13 cellular contexts compared by ENCODE assay signal in genomic region chr14:80350707-80351106, GRCh38.
DNase-seq lines count a peak whose midpoint lies in the region; ATAC-seq, FAIRE-seq and TF ChIP-seq lines count a peak whose summit lies in the region.
"Had no signal": no experiment of that assay in that cellular context is flagged by ENCODE, and none has a peak within 500 bp of the region (broad histone marks: within the 10 kb centered on the region; RNA-seq: fewer than 3 reads in every experiment).

No MANE protein-coding gene starts in this region.

- H3K23ac ChIP-seq in IMR-90 (ENCODE audit: low read depth, low read length) (no peak overlapping the region), mesenchymal stem cell (ENCODE audit: low read length in 2 of 2) (no peak overlapping the region)

- ATAC-seq in IMR-90 (ENCODE audit: low read depth) (no peak), HG03108 (IDR thresholded peaks at IDR 0.05; ENCODE audit: unreplicated experiment) (no peak)
- ATAC-seq: CD8-positive, alpha-beta T cell; GM12878; GM23338 had no signal

- no peak overlapping the region for H2BK15ac ChIP-seq in IMR-90 (ENCODE audit: low read depth, low read length)
- no peak overlapping the region for H2BK15ac ChIP-seq in mesenchymal stem cell (ENCODE audit: low read depth, poor library complexity, severe bottlenecking)

- in situ Hi-C loops in IMR-90 (cut with MboI; ENCODE audit: low sequenced_read_pairs): no loop called here

- CTCF ChIA-PET in IMR-90 (lab: Yijun Ruan, JAX): interaction anchor here (0.6 to 1.0 kb wide), 3 partner anchors 70 to 222 kb away, joined by 3 to 6 read pairs (median 3); no protein-coding TSS in a partner anchor

- H3K14ac ChIP-seq in IMR-90 (replicated peaks; ENCODE audit: low read depth, low read length): no peak overlapping the region
- no peak overlapping the region for H3K14ac ChIP-seq in mesenchymal stem cell (ENCODE audit: low read length in 2 of 2)

- no peak overlapping the region for H3K18ac ChIP-seq in IMR-90 (ENCODE audit: low read depth, low read length)
- no peak overlapping the region for H3K18ac ChIP-seq in mesenchymal stem cell (ENCODE audit: low read depth in 1 of 2, low read length in 2 of 2)

- no peak overlapping the region for H4K8ac ChIP-seq in IMR-90 (ENCODE audit: low read depth in 2 of 2, low read length in 2 of 2)
- no peak overlapping the region for H4K8ac ChIP-seq in mesenchymal stem cell (ENCODE audit: low read length)

- H3K4me3 ChIP-seq in IMR-90 (ENCODE audit: insufficient read depth, low read depth, low read length) (no peak overlapping the region), bronchial epithelial cell (ENCODE audit: low read depth, low read length) (no peak overlapping the region), fibroblast of mammary gland (ENCODE audit: control insufficient read depth, low read depth, low read length) (no peak overlapping the region), mesenchymal stem cell (ENCODE audit: insufficient read depth in 1 of 2, low read depth in 1 of 2, low read length in 2 of 2) (no peak overlapping the region), thyroid gland (replicated peaks in 1 of 3) (no peak overlapping the region)
- H3K4me3 ChIP-seq: GM12878, GM23338 had no signal

- H4K5ac ChIP-seq in IMR-90 (ENCODE audit: low read depth, low read length): no peak overlapping the region

- H4K20me1 ChIP-seq in IMR-90 (ENCODE audit: insufficient read depth, low read length): no peaks in the 10 kb centered on the region

- H3K27me3 ChIP-seq in IMR-90 (ENCODE audit: control insufficient read depth, insufficient read depth, low read length): no peaks in the 10 kb centered on the region
- H3K27me3 ChIP-seq in bronchial epithelial cell (ENCODE audit: control insufficient read depth, insufficient read depth, low read length): no peaks in the 10 kb centered on the region
- no peaks in the 10 kb centered on the region for H3K27me3 ChIP-seq in mesenchymal stem cell (ENCODE audit: control insufficient read depth in 1 of 2, insufficient read depth in 1 of 2, low read length in 2 of 2)
- H3K27me3 ChIP-seq in thyroid gland: no peaks in the 10 kb centered on the region

- no peak overlapping the region for H3K56ac ChIP-seq in IMR-90 (ENCODE audit: extremely low read depth, insufficient read depth, low read length)

- H4K91ac ChIP-seq in IMR-90 (ENCODE audit: insufficient read depth, low read depth, low read length) (no peak overlapping the region), mesenchymal stem cell (ENCODE audit: low read length) (no peak overlapping the region)

- no TSS peak for BruUV-seq in IMR-90 (replicated peaks; lab: Mats Ljungman, UMichigan)

- H2BK12ac ChIP-seq in mesenchymal stem cell (ENCODE audit: low read length in 2 of 2): no peak overlapping the region

- H3K9me3 ChIP-seq in IMR-90 (ENCODE audit: control insufficient read depth, insufficient read depth, low read length) (no peaks in the 10 kb centered on the region), mesenchymal stem cell (ENCODE audit: control insufficient read depth, low read length) (no peaks in the 10 kb centered on the region), thyroid gland (no peaks in the 10 kb centered on the region)
- H3K9me3 ChIP-seq: Caco-2 had no signal

- DNase-seq in IMR-90 (peak; percentile 52), bronchial epithelial cell (ENCODE audit: low read depth) (peak; percentile 22), fibroblast of mammary gland (ENCODE audit: low read depth) (peak; percentile 23), mesenchymal stem cell (peak; percentile 5), 8988T (no peak), thyroid gland (no peak)
- DNase-seq: Caco-2; CD8-positive, alpha-beta T cell; DND-41; H7 had no signal

- H3K27ac ChIP-seq in IMR-90 (ENCODE audit: insufficient read depth, low read length): no peak overlapping the region
- H3K27ac ChIP-seq in mesenchymal stem cell (ENCODE audit: low read length, poor library complexity, severe bottlenecking): no peak overlapping the region
- H3K27ac ChIP-seq in thyroid gland: no peak overlapping the region

- H2AK5ac ChIP-seq in IMR-90 (ENCODE audit: low read depth, low read length) (no peak overlapping the region), mesenchymal stem cell (ENCODE audit: low read length, severe bottlenecking) (no peak overlapping the region)

- H3K4ac ChIP-seq in IMR-90 (ENCODE audit: low read depth, low read length): no peak overlapping the region
- H3K4ac ChIP-seq in mesenchymal stem cell (ENCODE audit: low read depth in 1 of 2, low read length in 2 of 2): no peak overlapping the region

- no peak for TF ChIP-seq CTCF in IMR-90 (conservative IDR thresholded peaks at IDR 0.05; ENCODE audit: low read depth, low read length)
- TF ChIP-seq CTCF in bronchial epithelial cell (IDR thresholded peaks at IDR 0.05; ENCODE audit: insufficient read depth, low read length, severe bottlenecking): no peak
- no peak for TF ChIP-seq CTCF in fibroblast of mammary gland (conservative IDR thresholded peaks at IDR 0.05; ENCODE audit: control insufficient read depth, insufficient read depth, low read depth, low read length)
- no peak for TF ChIP-seq CTCF in thyroid gland (IDR thresholded peaks at IDR 0.05)

- no peak overlapping the region for H3K9ac ChIP-seq in IMR-90 (ENCODE audit: low read depth, low read length)
- H3K9ac ChIP-seq in mesenchymal stem cell (ENCODE audit: low read length): no peak overlapping the region

- no peak overlapping the region for H2AK9ac ChIP-seq in IMR-90 (replicated peaks; ENCODE audit: low read depth, low read length, poor library complexity)

- no peak overlapping the region for H2BK120ac ChIP-seq in IMR-90 (ENCODE audit: low read depth, low read length)
- H2BK120ac ChIP-seq in mesenchymal stem cell (ENCODE audit: low read depth, low read length): no peak overlapping the region

- FAIRE-seq in bronchial epithelial cell (lab: Jason Lieb, UNC): no peak
- FAIRE-seq: GM12878 had no signal

- H3K9me1 ChIP-seq in IMR-90 (ENCODE audit: insufficient read depth, low read length): no peaks in the 10 kb centered on the region

- WGBS in IMR-90 (ENCODE audit: extremely low coverage in 2 of 2, insufficient read length in 1 of 2), 2 experiments: no CpG with 5 or more reads among the region's 6 CpGs
- 88% methylated on average over 5 of the region's 6 CpGs for WGBS in mesenchymal stem cell
- 75 to 77% methylated on average over 6 of the region's 6 CpGs for WGBS in thyroid gland, 2 donors

- H3K36me3 ChIP-seq in IMR-90 (ENCODE audit: control insufficient read depth, insufficient read depth, low read length) (no peaks in the 10 kb centered on the region), bronchial epithelial cell (ENCODE audit: control insufficient read depth, insufficient read depth, low read length) (no peaks in the 10 kb centered on the region), mesenchymal stem cell (ENCODE audit: control insufficient read depth in 1 of 2, insufficient read depth in 2 of 2, low read depth in 1 of 2, low read length in 2 of 2) (no peaks in the 10 kb centered on the region), thyroid gland (no peaks in the 10 kb centered on the region)

- no peak for TF ChIP-seq RAD21 in IMR-90 (IDR thresholded peaks at IDR 0.05; ENCODE audit: low read length)

- intact Hi-C loops in IMR-90 (cut with micrococcal nuclease) (no loop called here), thyroid gland (cut with DNase I) (loop anchor here (10.0 kb wide), 1 partner anchor 296 kb away; no protein-coding TSS in a partner anchor)

- dilution Hi-C loops in IMR-90 (cut with HindIII; ENCODE audit: low sequenced_read_pairs, unreplicated experiment): no loop called here

- no peak overlapping the region for H2BK20ac ChIP-seq in IMR-90 (ENCODE audit: low read depth, low read length)

- POLR2A ChIA-PET in IMR-90 (lab: Charles Lee; ENCODE audit: unreplicated experiment): no interaction called here

- H3K4me2 ChIP-seq in IMR-90 (ENCODE audit: low read depth, low read length): no peak overlapping the region
- no peak overlapping the region for H3K4me2 ChIP-seq in mesenchymal stem cell (ENCODE audit: low read length, poor library complexity, severe bottlenecking)
- H3K4me2 ChIP-seq: GM23338 had no signal

- no peaks in the 10 kb centered on the region for H3K79me1 ChIP-seq in IMR-90 (ENCODE audit: low read depth in 1 of 2, low read length in 2 of 2)
- no peaks in the 10 kb centered on the region for H3K79me1 ChIP-seq in mesenchymal stem cell (replicated peaks; ENCODE audit: low read length, poor library complexity, severe bottlenecking)

- H3K4me1 ChIP-seq in IMR-90 (ENCODE audit: control insufficient read depth, insufficient read depth, low read length) (no peaks in the 10 kb centered on the region), mesenchymal stem cell (ENCODE audit: control insufficient read depth, insufficient read depth, low read depth, low read length) (no peaks in the 10 kb centered on the region), thyroid gland (no peaks in the 10 kb centered on the region)
- H3K4me1 ChIP-seq: Caco-2 had no signal

- TF ChIP-seq POLR2A in IMR-90 (IDR thresholded peaks at IDR 0.05; ENCODE audit: low read depth, low read length) (no peak), thyroid gland (IDR thresholded peaks at IDR 0.05) (no peak)

- no peak overlapping the region for H2BK5ac ChIP-seq in IMR-90 (ENCODE audit: low read depth, low read length, poor library complexity, severe bottlenecking)
- no peak overlapping the region for H2BK5ac ChIP-seq in mesenchymal stem cell (ENCODE audit: low read depth, low read length, poor library complexity, severe bottlenecking)

- H2AFZ ChIP-seq in IMR-90 (replicated peaks; ENCODE audit: low read length, poor library complexity): no peak overlapping the region
- H2AFZ ChIP-seq in mesenchymal stem cell (ENCODE audit: low read depth, low read length): no peak overlapping the region
- H2AFZ ChIP-seq: GM23338 had no signal

TF ChIP-seq in IMR-90, 13 proteins besides CTCF, POLR2A, EP300 and RAD21:
- no peak for TF ChIP-seq SMC3 (IDR thresholded peaks at IDR 0.05; ENCODE audit: low read depth, low read length)
- no peak for TF ChIP-seq MXI1 (IDR thresholded peaks at IDR 0.05; ENCODE audit: borderline replicate concordance, low read depth, low read length)
- peak; percentile 72 for TF ChIP-seq CEBPB (IDR thresholded peaks at IDR 0.05; ENCODE audit: low read depth, low read length)

Comparison
In these comparisons a context has a peak if more than half of its experiments do, and no peak if none do; other contexts are left out.
1. DNase-seq: peak in IMR-90 (single experiment), bronchial epithelial cell (single experiment), fibroblast of mammary gland (single experiment) and mesenchymal stem cell (single experiment); none in 8988T (single experiment) and thyroid gland (0 of 2).